23 cellular contexts compared by ENCODE assay signal in the genomic region with DNA sequence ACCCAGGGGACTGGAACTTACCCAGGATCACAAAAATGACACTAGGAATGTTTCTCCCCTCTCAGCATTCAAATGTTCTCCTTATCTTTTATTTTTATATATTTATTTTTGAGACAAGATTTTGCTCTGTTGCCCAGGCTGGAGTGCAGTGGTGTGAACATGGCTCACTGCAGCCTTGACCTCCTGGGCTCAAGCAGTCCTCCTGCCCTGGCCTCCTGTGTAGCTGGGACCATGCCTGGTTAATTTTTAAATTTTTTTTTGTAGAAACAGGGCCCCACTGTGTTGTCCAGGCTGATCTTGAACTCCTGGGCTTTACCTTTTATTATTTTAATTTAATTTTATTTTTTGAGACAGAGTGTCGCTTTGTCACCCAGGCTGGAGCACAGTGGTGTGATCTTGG.
"Had no signal": no experiment of that assay in that cellular context is flagged by ENCODE, and none has a peak within 500 bp of the region (broad histone marks: within the 10 kb centered on the region; RNA-seq: fewer than 3 reads in every experiment).

No MANE protein-coding gene starts in this region.

- H3K27me3 Mint-ChIP-seq: naive thymus-derived CD8-positive, alpha-beta T cell; progenitor cell of endocrine pancreas; stimulated activated memory B cell treated with anti-CD40 and anti-IgM and Interleukin-4, amounts not matched to agents 10 μg/mL and 1 μg/mL and 100 μg/mL, for 72 hours; stimulated activated naive CD8-positive, alpha-beta T cell treated with anti-CD3 and anti-CD28 coated beads, Interleukin-15, Interleukin-2, amounts not matched to agents 100 ng/mL and 50 ng/mL, for 24 hours had no signal

- H3K9me3 Mint-ChIP-seq: neural crest cell; stimulated activated memory B cell treated with anti-CD40 and anti-IgM and Interleukin-4, amounts not matched to agents 10 μg/mL and 1 μg/mL and 100 μg/mL, for 72 hours; stimulated activated naive CD8-positive, alpha-beta T cell treated with anti-CD3 and anti-CD28 coated beads, Interleukin-15, Interleukin-2, amounts not matched to agents 100 ng/mL and 50 ng/mL, for 24 hours had no signal

- ATAC-seq: esophagus mucosa; heart left ventricle; naive thymus-derived CD8-positive, alpha-beta T cell; sciatic nerve; stimulated activated memory B cell treated with anti-CD40 and anti-IgM and Interleukin-4, amounts not matched to agents 10 μg/mL and 1 μg/mL and 100 μg/mL, for 72 hours had no signal

- H3K4me3 Mint-ChIP-seq: naive thymus-derived CD8-positive, alpha-beta T cell; neural crest cell; stimulated activated memory B cell treated with anti-CD40 and anti-IgM and Interleukin-4, amounts not matched to agents 10 μg/mL and 1 μg/mL and 100 μg/mL, for 72 hours; stimulated activated naive CD8-positive, alpha-beta T cell treated with anti-CD3 and anti-CD28 coated beads, Interleukin-15, Interleukin-2, amounts not matched to agents 100 ng/mL and 50 ng/mL, for 24 hours had no signal

- DNase-seq: cortex of kidney; dorsolateral prefrontal cortex; effector CD8-positive, alpha-beta T cell; heart left ventricle; hippocampal formation; naive thymus-derived CD8-positive, alpha-beta T cell; nucleus accumbens; ovary; retina; spleen; stimulated activated CD4-positive, alpha-beta T cell treated with anti-CD3 and anti-CD28 coated beads, Interleukin-15, amount 100 ng/mL, for 24 hours; stimulated activated CD4-positive, alpha-beta T cell treated with anti-CD3 and anti-CD28 coated beads, Interleukin-1b, Interleukin-23, amount 100 ng/mL, for 48 hours; stimulated activated CD4-positive, alpha-beta T cell treated with anti-CD3 and anti-CD28 coated beads, Interleukin-4, amount 100 ng/mL, for 24 hours; trophoblast cell had no signal

- H3K9me3 ChIP-seq: mucosa of descending colon, ovary, thoracic aorta had no signal

- H3K27ac Mint-ChIP-seq: naive thymus-derived CD8-positive, alpha-beta T cell; progenitor cell of endocrine pancreas; stimulated activated memory B cell treated with anti-CD40 and anti-IgM and Interleukin-4, amounts not matched to agents 10 μg/mL and 1 μg/mL and 100 μg/mL, for 72 hours; stimulated activated naive CD8-positive, alpha-beta T cell treated with anti-CD3 and anti-CD28 coated beads, Interleukin-15, Interleukin-2, amounts not matched to agents 100 ng/mL and 50 ng/mL, for 24 hours had no signal

- FAIRE-seq: frontal cortex had no signal

- H3K27me3 ChIP-seq: dorsolateral prefrontal cortex, heart left ventricle, ovary, spleen had no signal

- H3K4me1 ChIP-seq: spleen had no signal

- H3K4me3 ChIP-seq: dorsolateral prefrontal cortex, heart left ventricle, mucosa of descending colon, ovary, spleen, thoracic aorta had no signal

- H3K27ac ChIP-seq: dorsolateral prefrontal cortex, heart left ventricle, ovary, spleen, thoracic aorta had no signal

- H3K36me3 Mint-ChIP-seq: stimulated activated memory B cell treated with anti-CD40 and anti-IgM and Interleukin-4, amounts not matched to agents 10 μg/mL and 1 μg/mL and 100 μg/mL, for 72 hours had no signal

- H3K36me3 ChIP-seq: ovary, thoracic aorta had no signal

- H3K4me1 Mint-ChIP-seq: stimulated activated memory B cell treated with anti-CD40 and anti-IgM and Interleukin-4, amounts not matched to agents 10 μg/mL and 1 μg/mL and 100 μg/mL, for 72 hours had no signal
